2 cellular contexts compared by ENCODE assay signal in the genomic region with DNA sequence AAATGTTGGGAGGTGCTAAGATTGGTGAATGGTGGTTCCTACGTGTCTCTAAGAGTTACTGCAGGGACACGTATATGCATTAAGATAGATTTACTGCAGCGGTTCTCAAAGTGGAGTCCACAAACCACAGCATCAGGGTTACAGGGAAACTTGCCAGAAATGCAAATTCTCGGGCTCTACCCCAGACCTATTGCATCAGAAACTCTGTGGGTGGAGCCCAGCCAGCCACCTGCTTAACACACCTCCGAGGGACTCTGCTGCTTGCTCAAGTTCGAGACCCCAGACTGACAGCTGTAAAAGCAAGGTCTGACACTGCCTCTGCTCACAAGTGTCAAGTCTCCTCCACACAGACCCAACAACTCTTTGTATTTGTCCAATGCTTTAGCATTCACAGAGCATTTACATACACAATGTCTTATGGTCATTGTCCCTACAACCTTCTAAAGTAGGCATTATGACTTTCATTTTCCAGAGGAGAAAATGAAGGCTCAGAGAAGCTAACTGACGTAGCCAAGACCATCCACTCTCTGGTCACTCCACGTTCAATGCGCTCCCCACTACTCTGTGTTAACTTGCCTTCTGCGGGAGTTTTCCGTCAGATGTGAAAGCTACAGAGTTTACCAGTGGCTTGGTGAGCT.
TF ChIP-seq lines count a peak whose summit lies in the region.

No MANE protein-coding gene starts in this region.

TF ChIP-seq in HCT116, 20 proteins besides CTCF, POLR2A, EP300 and RAD21:
- TF ChIP-seq ELF1 (IDR thresholded peaks at IDR 0.05; ENCODE audit: borderline replicate concordance, low read depth) (no peak), FOSL1 (IDR thresholded peaks at IDR 0.05; ENCODE audit: low read depth) (no peak), YY1 (IDR thresholded peaks at IDR 0.05; ENCODE audit: extremely low read depth, insufficient replicate concordance, low read depth, low read length) (no peak)
- TF ChIP-seq, protein P1, sequence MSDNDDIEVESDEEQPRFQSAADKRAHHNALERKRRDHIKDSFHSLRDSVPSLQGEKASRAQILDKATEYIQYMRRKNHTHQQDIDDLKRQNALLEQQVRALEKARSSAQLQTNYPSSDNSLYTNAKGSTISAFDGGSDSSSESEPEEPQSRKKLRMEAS (IDR thresholded peaks at IDR 0.05), result peak; percentile 45; the same call in 1 of the 2 replicates

TF ChIP-seq in K562, 482 proteins besides CTCF, POLR2A, EP300 and RAD21 (continues in another document):
- no peak for TF ChIP-seq NFE2L1 (tag; IDR thresholded peaks at IDR 0.05; ENCODE audit: borderline replicate concordance, low read depth)
- TF ChIP-seq, protein P2, sequence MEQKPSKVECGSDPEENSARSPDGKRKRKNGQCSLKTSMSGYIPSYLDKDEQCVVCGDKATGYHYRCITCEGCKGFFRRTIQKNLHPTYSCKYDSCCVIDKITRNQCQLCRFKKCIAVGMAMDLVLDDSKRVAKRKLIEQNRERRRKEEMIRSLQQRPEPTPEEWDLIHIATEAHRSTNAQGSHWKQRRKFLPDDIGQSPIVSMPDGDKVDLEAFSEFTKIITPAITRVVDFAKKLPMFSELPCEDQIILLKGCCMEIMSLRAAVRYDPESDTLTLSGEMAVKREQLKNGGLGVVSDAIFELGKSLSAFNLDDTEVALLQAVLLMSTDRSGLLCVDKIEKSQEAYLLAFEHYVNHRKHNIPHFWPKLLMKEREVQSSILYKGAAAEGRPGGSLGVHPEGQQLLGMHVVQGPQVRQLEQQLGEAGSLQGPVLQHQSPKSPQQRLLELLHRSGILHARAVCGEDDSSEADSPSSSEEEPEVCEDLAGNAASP (IDR thresholded peaks at IDR 0.05), result no peak
- no peak for TF ChIP-seq SREBF1 (IDR thresholded peaks at IDR 0.05; ENCODE audit: borderline replicate concordance, low read depth, low read length)
- no peak for TF ChIP-seq SAP30 (IDR thresholded peaks at IDR 0.05; ENCODE audit: borderline replicate concordance, insufficient read depth, low read depth, low read length, poor library complexity, severe bottlenecking)
- TF ChIP-seq, protein P3, sequence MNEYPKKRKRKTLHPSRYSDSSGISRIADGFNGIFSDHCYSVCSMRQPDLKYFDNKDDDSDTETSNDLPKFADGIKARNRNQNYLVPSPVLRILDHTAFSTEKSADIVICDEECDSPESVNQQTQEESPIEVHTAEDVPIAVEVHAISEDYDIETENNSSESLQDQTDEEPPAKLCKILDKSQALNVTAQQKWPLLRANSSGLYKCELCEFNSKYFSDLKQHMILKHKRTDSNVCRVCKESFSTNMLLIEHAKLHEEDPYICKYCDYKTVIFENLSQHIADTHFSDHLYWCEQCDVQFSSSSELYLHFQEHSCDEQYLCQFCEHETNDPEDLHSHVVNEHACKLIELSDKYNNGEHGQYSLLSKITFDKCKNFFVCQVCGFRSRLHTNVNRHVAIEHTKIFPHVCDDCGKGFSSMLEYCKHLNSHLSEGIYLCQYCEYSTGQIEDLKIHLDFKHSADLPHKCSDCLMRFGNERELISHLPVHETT (CRISPR knock-in tag; conservative IDR thresholded peaks at IDR 0.05 in 1 of 2, IDR thresholded peaks at IDR 0.05 in 1 of 2), result no peak
- TF ChIP-seq, protein P4, sequence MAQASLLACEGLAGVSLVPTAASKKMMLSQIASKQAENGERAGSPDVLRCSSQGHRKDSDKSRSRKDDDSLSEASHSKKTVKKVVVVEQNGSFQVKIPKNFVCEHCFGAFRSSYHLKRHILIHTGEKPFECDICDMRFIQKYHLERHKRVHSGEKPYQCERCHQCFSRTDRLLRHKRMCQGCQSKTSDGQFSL (CRISPR knock-in tag; IDR thresholded peaks at IDR 0.05), result peak; percentile 28; the same call in 1 of the 2 replicates
- TF ChIP-seq, protein P4 (tag; IDR thresholded peaks at IDR 0.05), result no peak
- TF ChIP-seq, protein P5, sequence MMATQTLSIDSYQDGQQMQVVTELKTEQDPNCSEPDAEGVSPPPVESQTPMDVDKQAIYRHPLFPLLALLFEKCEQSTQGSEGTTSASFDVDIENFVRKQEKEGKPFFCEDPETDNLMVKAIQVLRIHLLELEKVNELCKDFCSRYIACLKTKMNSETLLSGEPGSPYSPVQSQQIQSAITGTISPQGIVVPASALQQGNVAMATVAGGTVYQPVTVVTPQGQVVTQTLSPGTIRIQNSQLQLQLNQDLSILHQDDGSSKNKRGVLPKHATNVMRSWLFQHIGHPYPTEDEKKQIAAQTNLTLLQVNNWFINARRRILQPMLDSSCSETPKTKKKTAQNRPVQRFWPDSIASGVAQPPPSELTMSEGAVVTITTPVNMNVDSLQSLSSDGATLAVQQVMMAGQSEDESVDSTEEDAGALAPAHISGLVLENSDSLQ (IDR thresholded peaks at IDR 0.05), result 0 out of 2 replicates have a peak, but pooled peaks have one; percentile 29
- TF ChIP-seq, protein P6, sequence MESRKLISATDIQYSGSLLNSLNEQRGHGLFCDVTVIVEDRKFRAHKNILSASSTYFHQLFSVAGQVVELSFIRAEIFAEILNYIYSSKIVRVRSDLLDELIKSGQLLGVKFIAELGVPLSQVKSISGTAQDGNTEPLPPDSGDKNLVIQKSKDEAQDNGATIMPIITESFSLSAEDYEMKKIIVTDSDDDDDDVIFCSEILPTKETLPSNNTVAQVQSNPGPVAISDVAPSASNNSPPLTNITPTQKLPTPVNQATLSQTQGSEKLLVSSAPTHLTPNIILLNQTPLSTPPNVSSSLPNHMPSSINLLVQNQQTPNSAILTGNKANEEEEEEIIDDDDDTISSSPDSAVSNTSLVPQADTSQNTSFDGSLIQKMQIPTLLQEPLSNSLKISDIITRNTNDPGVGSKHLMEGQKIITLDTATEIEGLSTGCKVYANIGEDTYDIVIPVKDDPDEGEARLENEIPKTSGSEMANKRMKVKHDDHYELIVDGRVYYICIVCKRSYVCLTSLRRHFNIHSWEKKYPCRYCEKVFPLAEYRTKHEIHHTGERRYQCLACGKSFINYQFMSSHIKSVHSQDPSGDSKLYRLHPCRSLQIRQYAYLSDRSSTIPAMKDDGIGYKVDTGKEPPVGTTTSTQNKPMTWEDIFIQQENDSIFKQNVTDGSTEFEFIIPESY (CRISPR knock-in tag; IDR thresholded peaks at IDR 0.05), result peak; percentile 82
- TF ChIP-seq BRD4 (IDR thresholded peaks at IDR 0.05), result no peak; the same call in 1 of the 2 replicates
- TF ChIP-seq BRF1 (IDR thresholded peaks at IDR 0.05; ENCODE audit: borderline replicate concordance, extremely low read depth, insufficient read length), result no peak
- TF ChIP-seq ESRRA (IDR thresholded peaks at IDR 0.05; ENCODE audit: borderline replicate concordance, low read depth), result peak; percentile 55; the same call in 1 of the 2 replicates
- TF ChIP-seq, protein P7, sequence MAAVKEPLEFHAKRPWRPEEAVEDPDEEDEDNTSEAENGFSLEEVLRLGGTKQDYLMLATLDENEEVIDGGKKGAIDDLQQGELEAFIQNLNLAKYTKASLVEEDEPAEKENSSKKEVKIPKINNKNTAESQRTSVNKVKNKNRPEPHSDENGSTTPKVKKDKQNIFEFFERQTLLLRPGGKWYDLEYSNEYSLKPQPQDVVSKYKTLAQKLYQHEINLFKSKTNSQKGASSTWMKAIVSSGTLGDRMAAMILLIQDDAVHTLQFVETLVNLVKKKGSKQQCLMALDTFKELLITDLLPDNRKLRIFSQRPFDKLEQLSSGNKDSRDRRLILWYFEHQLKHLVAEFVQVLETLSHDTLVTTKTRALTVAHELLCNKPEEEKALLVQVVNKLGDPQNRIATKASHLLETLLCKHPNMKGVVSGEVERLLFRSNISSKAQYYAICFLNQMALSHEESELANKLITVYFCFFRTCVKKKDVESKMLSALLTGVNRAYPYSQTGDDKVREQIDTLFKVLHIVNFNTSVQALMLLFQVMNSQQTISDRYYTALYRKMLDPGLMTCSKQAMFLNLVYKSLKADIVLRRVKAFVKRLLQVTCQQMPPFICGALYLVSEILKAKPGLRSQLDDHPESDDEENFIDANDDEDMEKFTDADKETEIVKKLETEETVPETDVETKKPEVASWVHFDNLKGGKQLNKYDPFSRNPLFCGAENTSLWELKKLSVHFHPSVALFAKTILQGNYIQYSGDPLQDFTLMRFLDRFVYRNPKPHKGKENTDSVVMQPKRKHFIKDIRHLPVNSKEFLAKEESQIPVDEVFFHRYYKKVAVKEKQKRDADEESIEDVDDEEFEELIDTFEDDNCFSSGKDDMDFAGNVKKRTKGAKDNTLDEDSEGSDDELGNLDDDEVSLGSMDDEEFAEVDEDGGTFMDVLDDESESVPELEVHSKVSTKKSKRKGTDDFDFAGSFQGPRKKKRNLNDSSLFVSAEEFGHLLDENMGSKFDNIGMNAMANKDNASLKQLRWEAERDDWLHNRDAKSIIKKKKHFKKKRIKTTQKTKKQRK (IDR thresholded peaks at IDR 0.05; ENCODE audit: borderline replicate concordance, low read depth, low read length), result no peak
- TF ChIP-seq NFXL1 (CRISPR knock-in tag; IDR thresholded peaks at IDR 0.05), result 0 out of 2 replicates have a peak, but pooled peaks have one; percentile 10
- no peak for TF ChIP-seq ADNP (tag; IDR thresholded peaks at IDR 0.05)
- TF ChIP-seq NBN (IDR thresholded peaks at IDR 0.05; ENCODE audit: low read depth), result no peak
- no peak for TF ChIP-seq GABPB2 (CRISPR knock-in tag; conservative IDR thresholded peaks at IDR 0.05)
- TF ChIP-seq CTBP1 (IDR thresholded peaks at IDR 0.05; ENCODE audit: borderline replicate concordance), result peak; percentile 49; the same call in 1 of the 2 replicates
- 0 out of 2 replicates have a peak, but pooled peaks have one; percentile 40 for TF ChIP-seq TRIM28 (IDR thresholded peaks at IDR 0.05)
- TF ChIP-seq ZNF57 (CRISPR knock-in tag; IDR thresholded peaks at IDR 0.05), result no peak
- TF ChIP-seq FOXP1 (CRISPR knock-in tag; IDR thresholded peaks at IDR 0.05), result 0 out of 2 replicates have a peak, but pooled peaks have one; percentile 42
- TF ChIP-seq, protein P8, sequence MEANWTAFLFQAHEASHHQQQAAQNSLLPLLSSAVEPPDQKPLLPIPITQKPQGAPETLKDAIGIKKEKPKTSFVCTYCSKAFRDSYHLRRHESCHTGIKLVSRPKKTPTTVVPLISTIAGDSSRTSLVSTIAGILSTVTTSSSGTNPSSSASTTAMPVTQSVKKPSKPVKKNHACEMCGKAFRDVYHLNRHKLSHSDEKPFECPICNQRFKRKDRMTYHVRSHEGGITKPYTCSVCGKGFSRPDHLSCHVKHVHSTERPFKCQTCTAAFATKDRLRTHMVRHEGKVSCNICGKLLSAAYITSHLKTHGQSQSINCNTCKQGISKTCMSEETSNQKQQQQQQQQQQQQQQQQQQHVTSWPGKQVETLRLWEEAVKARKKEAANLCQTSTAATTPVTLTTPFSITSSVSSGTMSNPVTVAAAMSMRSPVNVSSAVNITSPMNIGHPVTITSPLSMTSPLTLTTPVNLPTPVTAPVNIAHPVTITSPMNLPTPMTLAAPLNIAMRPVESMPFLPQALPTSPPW (CRISPR knock-in tag; IDR thresholded peaks at IDR 0.05), result 0 out of 2 replicates have a peak, but pooled peaks have one; percentile 14
- peak; percentile 76; the same call in 1 of the 2 replicates for TF ChIP-seq ZNF584 (CRISPR knock-in tag; IDR thresholded peaks at IDR 0.05; ENCODE audit: low read depth)
- no peak for TF ChIP-seq FOXM1 (IDR thresholded peaks at IDR 0.05; ENCODE audit: low read depth)
- no peak for TF ChIP-seq FOXM1 (CRISPR knock-in tag; IDR thresholded peaks at IDR 0.05; ENCODE audit: low read depth)
- no peak for TF ChIP-seq ZC3H4 (CRISPR knock-in tag; IDR thresholded peaks at IDR 0.05; ENCODE audit: borderline replicate concordance)
- TF ChIP-seq RFX1 (IDR thresholded peaks at IDR 0.05), result no peak
- no peak for TF ChIP-seq ZNF239 (CRISPR knock-in tag; IDR thresholded peaks at IDR 0.05)
- no peak for TF ChIP-seq ZBTB1 (CRISPR knock-in tag; IDR thresholded peaks at IDR 0.05; ENCODE audit: borderline replicate concordance, low read depth)
- TF ChIP-seq, protein P9, sequence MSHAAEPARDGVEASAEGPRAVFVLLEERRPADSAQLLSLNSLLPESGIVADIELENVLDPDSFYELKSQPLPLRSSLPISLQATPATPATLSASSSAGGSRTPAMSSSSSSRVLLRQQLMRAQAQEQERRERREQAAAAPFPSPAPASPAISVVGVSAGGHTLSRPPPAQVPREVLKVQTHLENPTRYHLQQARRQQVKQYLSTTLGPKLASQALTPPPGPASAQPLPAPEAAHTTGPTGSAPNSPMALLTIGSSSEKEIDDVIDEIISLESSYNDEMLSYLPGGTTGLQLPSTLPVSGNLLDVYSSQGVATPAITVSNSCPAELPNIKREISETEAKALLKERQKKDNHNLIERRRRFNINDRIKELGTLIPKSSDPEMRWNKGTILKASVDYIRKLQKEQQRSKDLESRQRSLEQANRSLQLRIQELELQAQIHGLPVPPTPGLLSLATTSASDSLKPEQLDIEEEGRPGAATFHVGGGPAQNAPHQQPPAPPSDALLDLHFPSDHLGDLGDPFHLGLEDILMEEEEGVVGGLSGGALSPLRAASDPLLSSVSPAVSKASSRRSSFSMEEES (CRISPR knock-in tag; IDR thresholded peaks at IDR 0.05), result no peak
- no peak for TF ChIP-seq SIN3B (IDR thresholded peaks at IDR 0.05; ENCODE audit: low read depth)
- TF ChIP-seq ZNF76 (CRISPR knock-in tag; IDR thresholded peaks at IDR 0.05; ENCODE audit: borderline replicate concordance), result no peak
- peak; percentile 16; the same call in 1 of the 2 replicates for TF ChIP-seq JUN (IDR thresholded peaks at IDR 0.05; ENCODE audit: borderline replicate concordance, low read depth, low read length)
- no peak for TF ChIP-seq JUN (CRISPR knock-in tag; IDR thresholded peaks at IDR 0.05; ENCODE audit: borderline replicate concordance)
- TF ChIP-seq, protein P10, sequence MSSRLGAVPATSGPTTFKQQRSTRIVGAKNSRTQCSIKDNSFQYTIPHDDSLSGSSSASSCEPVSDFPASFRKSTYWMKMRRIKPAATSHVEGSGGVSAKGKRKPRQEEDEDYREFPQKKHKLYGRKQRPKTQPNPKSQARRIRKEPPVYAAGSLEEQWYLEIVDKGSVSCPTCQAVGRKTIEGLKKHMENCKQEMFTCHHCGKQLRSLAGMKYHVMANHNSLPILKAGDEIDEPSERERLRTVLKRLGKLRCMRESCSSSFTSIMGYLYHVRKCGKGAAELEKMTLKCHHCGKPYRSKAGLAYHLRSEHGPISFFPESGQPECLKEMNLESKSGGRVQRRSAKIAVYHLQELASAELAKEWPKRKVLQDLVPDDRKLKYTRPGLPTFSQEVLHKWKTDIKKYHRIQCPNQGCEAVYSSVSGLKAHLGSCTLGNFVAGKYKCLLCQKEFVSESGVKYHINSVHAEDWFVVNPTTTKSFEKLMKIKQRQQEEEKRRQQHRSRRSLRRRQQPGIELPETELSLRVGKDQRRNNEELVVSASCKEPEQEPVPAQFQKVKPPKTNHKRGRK (tag; IDR thresholded peaks at IDR 0.05), result no peak
- TF ChIP-seq RNF2 (IDR thresholded peaks at IDR 0.05), result peak; percentile 34; the same call in 1 of the 2 replicates
- no peak for TF ChIP-seq HLTF (IDR thresholded peaks at IDR 0.05)
- TF ChIP-seq SMARCA5 (IDR thresholded peaks at IDR 0.05), result no peak
- no peak for TF ChIP-seq ZNF695 (CRISPR knock-in tag; IDR thresholded peaks at IDR 0.05)
- no peak for TF ChIP-seq YY1 (IDR thresholded peaks at IDR 0.05; ENCODE audit: borderline replicate concordance in 1 of 3, control insufficient read depth in 1 of 3, extremely low read depth in 1 of 3, insufficient read depth in 3 of 3, insufficient read length in 1 of 3, insufficient replicate concordance in 2 of 3, low read depth in 1 of 3, low read length in 2 of 3)
- TF ChIP-seq, protein P11, sequence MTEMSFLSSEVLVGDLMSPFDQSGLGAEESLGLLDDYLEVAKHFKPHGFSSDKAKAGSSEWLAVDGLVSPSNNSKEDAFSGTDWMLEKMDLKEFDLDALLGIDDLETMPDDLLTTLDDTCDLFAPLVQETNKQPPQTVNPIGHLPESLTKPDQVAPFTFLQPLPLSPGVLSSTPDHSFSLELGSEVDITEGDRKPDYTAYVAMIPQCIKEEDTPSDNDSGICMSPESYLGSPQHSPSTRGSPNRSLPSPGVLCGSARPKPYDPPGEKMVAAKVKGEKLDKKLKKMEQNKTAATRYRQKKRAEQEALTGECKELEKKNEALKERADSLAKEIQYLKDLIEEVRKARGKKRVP (CRISPR knock-in tag; IDR thresholded peaks at IDR 0.05), result peak; percentile 96
